Comparison of ENCODE assay signal across 1 cellular context in the genomic region with DNA sequence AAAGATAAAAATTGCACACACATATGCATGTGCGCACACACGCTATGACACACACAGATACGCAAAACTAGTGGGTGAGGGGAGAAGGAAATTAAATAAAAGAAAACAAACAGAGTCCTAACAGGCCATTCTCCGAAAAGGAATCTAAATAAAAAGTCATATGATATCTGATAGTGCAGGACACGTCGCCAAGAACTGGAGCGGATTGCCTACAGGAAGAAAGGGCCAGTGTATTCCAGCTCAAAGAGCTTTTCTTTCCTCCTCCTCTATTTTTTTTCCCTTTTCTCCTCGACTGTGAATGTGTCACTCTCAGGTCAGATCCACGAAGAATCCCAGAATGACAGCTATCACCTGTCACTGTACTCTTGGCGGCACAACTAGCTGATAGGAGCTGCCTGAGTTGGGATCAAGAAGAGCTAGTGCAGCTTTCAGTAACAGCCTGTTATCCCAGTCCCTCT.
TF ChIP-seq lines count a peak whose summit lies in the region.

No MANE protein-coding gene starts in this region.

TF ChIP-seq in HepG2, 621 proteins besides CTCF, POLR2A, EP300 and RAD21 (continued from another document):
- TF ChIP-seq MTERF4 (CRISPR knock-in tag; IDR thresholded peaks at IDR 0.05) (no peak), GATA4 (IDR thresholded peaks at IDR 0.05; ENCODE audit: borderline replicate concordance, low read depth) (no peak), KDM6A (CRISPR knock-in tag; IDR thresholded peaks at IDR 0.05; ENCODE audit: low read depth) (no peak), MATR3 (CRISPR knock-in tag; IDR thresholded peaks at IDR 0.05) (no peak), GTF2F1 (IDR thresholded peaks at IDR 0.05; ENCODE audit: low read length) (no peak), TAF1 (CRISPR knock-in tag; IDR thresholded peaks at IDR 0.05) (no peak), ZNF276 (CRISPR knock-in tag; IDR thresholded peaks at IDR 0.05; ENCODE audit: low read depth) (no peak), ATF7-NPFF (CRISPR knock-in tag; IDR thresholded peaks at IDR 0.05; ENCODE audit: low read depth) (no peak), ZNF558 (CRISPR knock-in tag; IDR thresholded peaks at IDR 0.05; ENCODE audit: borderline replicate concordance) (no peak), MYNN (CRISPR knock-in tag; IDR thresholded peaks at IDR 0.05; ENCODE audit: low read depth) (no peak), HNRNPK (IDR thresholded peaks at IDR 0.05; ENCODE audit: low read depth, low read length, poor library complexity, severe bottlenecking) (no peak)
- TF ChIP-seq, protein P1, sequence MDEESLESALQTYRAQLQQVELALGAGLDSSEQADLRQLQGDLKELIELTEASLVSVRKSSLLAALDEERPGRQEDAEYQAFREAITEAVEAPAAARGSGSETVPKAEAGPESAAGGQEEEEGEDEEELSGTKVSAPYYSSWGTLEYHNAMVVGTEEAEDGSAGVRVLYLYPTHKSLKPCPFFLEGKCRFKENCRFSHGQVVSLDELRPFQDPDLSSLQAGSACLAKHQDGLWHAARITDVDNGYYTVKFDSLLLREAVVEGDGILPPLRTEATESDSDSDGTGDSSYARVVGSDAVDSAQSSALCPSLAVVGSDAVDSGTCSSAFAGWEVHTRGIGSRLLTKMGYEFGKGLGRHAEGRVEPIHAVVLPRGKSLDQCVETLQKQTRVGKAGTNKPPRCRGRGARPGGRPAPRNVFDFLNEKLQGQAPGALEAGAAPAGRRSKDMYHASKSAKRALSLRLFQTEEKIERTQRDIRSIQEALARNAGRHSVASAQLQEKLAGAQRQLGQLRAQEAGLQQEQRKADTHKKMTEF (CRISPR knock-in tag; IDR thresholded peaks at IDR 0.05), result no peak
- TF ChIP-seq, protein P2, sequence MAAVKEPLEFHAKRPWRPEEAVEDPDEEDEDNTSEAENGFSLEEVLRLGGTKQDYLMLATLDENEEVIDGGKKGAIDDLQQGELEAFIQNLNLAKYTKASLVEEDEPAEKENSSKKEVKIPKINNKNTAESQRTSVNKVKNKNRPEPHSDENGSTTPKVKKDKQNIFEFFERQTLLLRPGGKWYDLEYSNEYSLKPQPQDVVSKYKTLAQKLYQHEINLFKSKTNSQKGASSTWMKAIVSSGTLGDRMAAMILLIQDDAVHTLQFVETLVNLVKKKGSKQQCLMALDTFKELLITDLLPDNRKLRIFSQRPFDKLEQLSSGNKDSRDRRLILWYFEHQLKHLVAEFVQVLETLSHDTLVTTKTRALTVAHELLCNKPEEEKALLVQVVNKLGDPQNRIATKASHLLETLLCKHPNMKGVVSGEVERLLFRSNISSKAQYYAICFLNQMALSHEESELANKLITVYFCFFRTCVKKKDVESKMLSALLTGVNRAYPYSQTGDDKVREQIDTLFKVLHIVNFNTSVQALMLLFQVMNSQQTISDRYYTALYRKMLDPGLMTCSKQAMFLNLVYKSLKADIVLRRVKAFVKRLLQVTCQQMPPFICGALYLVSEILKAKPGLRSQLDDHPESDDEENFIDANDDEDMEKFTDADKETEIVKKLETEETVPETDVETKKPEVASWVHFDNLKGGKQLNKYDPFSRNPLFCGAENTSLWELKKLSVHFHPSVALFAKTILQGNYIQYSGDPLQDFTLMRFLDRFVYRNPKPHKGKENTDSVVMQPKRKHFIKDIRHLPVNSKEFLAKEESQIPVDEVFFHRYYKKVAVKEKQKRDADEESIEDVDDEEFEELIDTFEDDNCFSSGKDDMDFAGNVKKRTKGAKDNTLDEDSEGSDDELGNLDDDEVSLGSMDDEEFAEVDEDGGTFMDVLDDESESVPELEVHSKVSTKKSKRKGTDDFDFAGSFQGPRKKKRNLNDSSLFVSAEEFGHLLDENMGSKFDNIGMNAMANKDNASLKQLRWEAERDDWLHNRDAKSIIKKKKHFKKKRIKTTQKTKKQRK (IDR thresholded peaks at IDR 0.05; ENCODE audit: low read length), result no peak
